15 cellular contexts compared by ENCODE assay signal in the genomic region with DNA sequence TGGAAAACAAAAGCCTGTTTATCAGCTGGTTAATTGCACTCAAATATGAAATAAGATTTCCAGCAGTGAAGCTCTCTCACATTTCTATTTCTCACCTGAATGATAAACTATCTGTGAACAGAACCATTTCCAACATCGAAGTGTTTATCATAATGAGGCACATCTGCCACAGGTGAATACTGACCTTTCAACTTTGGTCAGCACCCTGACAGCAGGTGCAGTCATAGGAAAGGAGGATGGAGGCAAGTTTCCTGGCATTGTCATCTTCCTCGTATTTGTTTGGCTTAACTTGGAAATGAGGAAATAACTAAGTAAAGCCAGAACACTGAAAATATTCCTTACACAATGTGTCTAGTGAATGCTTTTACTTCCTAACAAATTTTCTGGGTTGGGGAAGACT.
DNase-seq lines count a peak whose midpoint lies in the region; ATAC-seq and TF ChIP-seq lines count a peak whose summit lies in the region.
"Had no signal": no experiment of that assay in that cellular context is flagged by ENCODE, and none has a peak within 500 bp of the region (broad histone marks: within the 10 kb centered on the region; RNA-seq: fewer than 3 reads in every experiment).

No MANE protein-coding gene starts in this region.

- TF ChIP-seq RAD21 in SK-N-SH (IDR thresholded peaks at IDR 0.05; ENCODE audit: low read length) = no peak

- H3K4me1 ChIP-seq in SK-N-SH (ENCODE audit: control insufficient read depth in 1 of 2, insufficient read depth in 2 of 2, low read depth in 1 of 2, low read length in 1 of 2) = no peaks in the 10 kb centered on the region
- H3K4me1 ChIP-seq: BLaER1 had no signal

- no peaks in the 10 kb centered on the region for H3K9me3 ChIP-seq in SK-N-SH
- H3K9me3 ChIP-seq: BLaER1 had no signal

- peak; percentile 1 for DNase-seq in COLO668 (lab: John Stamatoyannopoulos, UW; ENCODE audit: unreplicated experiment)
- DNase-seq in DMS53 treated with DMSO at 0.1 percent for 48 hours (lab: John Stamatoyannopoulos, UW; ENCODE audit: unreplicated experiment) = peak; percentile 27
- peak; percentile 88 for DNase-seq in NCI-H748 (lab: John Stamatoyannopoulos, UW; ENCODE audit: unreplicated experiment)
- DNase-seq in dermis microvascular lymphatic vessel endothelial cell (ENCODE audit: low read depth in 2 of 2) = peak; percentile 58 to 86
- DNase-seq in NCI-H2107 (lab: John Stamatoyannopoulos, UW) = no peak
- DNase-seq in stimulated activated CD4-positive, alpha-beta T cell treated with anti-CD3 and anti-CD28 coated beads, Interleukin-4, amount 100 ng/mL, for 1 hour = no peak
- DNase-seq in SK-N-SH = no peak
- DNase-seq: 8988T, DMS 273 treated with DMSO at 0.1 percent for 48 hours, DMS79, GDM1, GOT3, H9 had no signal

- no peak overlapping the region for H3K4me3 ChIP-seq in SK-N-SH (ENCODE audit: low read depth in 2 of 2, low read length in 1 of 2)
- H3K4me3 ChIP-seq: BLaER1 had no signal

- H3K9ac ChIP-seq in SK-N-SH = no peak overlapping the region
- H3K9ac ChIP-seq: BLaER1 had no signal

- H4K20me1 ChIP-seq in SK-N-SH (ENCODE audit: insufficient read depth) = no peaks in the 10 kb centered on the region
- H4K20me1 ChIP-seq: BLaER1 had no signal

- no peak overlapping the region for H2AFZ ChIP-seq in SK-N-SH (ENCODE audit: low read depth)

- no peak overlapping the region for H3K4me2 ChIP-seq in SK-N-SH
- H3K4me2 ChIP-seq: BLaER1 had no signal

- H3K36me3 ChIP-seq in SK-N-SH (replicated peaks in 1 of 2; ENCODE audit: control insufficient read depth in 1 of 2, insufficient read depth in 2 of 2, low read length in 1 of 2) = no peaks in the 10 kb centered on the region
- H3K36me3 ChIP-seq: BLaER1 had no signal

- WGBS in SK-N-SH (ENCODE audit: low lambda C conversion rate) = 54% methylated on average over 2 of the region's 2 CpGs

- TF ChIP-seq CTCF in SK-N-SH (IDR thresholded peaks at IDR 0.05) = no peak

- H3K27ac ChIP-seq in SK-N-SH (ENCODE audit: low read depth in 2 of 2, low read length in 1 of 2) = no peak overlapping the region
- H3K27ac ChIP-seq: BLaER1 had no signal

- no peaks in the 10 kb centered on the region for H3K9me2 ChIP-seq in SK-N-SH

- H3K27me3 ChIP-seq in SK-N-SH (ENCODE audit: insufficient read depth) = no peaks in the 10 kb centered on the region
- H3K27me3 ChIP-seq: BLaER1 had no signal

- CTCF ChIA-PET in SK-N-SH (lab: Yijun Ruan, JAX) = no interaction called here

- ATAC-seq in GM18511 (IDR thresholded peaks at IDR 0.05; ENCODE audit: unreplicated experiment) = no peak

- no peaks in the 10 kb centered on the region for H3K79me2 ChIP-seq in SK-N-SH (ENCODE audit: insufficient read depth)

- TF ChIP-seq EP300 in SK-N-SH (IDR thresholded peaks at IDR 0.05; ENCODE audit: borderline replicate concordance in 1 of 2, low read depth in 1 of 2, low read length in 1 of 2) = no peak

- POLR2A ChIA-PET in SK-N-SH (lab: Yijun Ruan, JAX) = no interaction called here

- no peaks in the 10 kb centered on the region for H3F3A ChIP-seq in SK-N-SH (replicated peaks; ENCODE audit: insufficient read depth)

TF ChIP-seq in SK-N-SH, 30 proteins besides CTCF, POLR2A, EP300 and RAD21:
- TF ChIP-seq TAF1 (IDR thresholded peaks at IDR 0.05; ENCODE audit: borderline replicate concordance, low read depth, low read length) = no peak
- TF ChIP-seq ZBTB33 (IDR thresholded peaks at IDR 0.05; ENCODE audit: borderline replicate concordance, low read depth) = no peak
- no peak for TF ChIP-seq RCOR1 (IDR thresholded peaks at IDR 0.05; ENCODE audit: low read length)
- no peak for TF ChIP-seq TEAD4 (IDR thresholded peaks at IDR 0.05; ENCODE audit: borderline replicate concordance, insufficient read depth)
- TF ChIP-seq POLR2AphosphoS5 (IDR thresholded peaks at IDR 0.05; ENCODE audit: low read depth, low read length) = no peak
- TF ChIP-seq EZH2phosphoT487 (IDR thresholded peaks at IDR 0.05; ENCODE audit: borderline replicate concordance, low read depth) = no peak
- no peak for TF ChIP-seq SIN3A (IDR thresholded peaks at IDR 0.05; ENCODE audit: borderline replicate concordance, low read depth, low read length)
- no peak for TF ChIP-seq FOXM1 (IDR thresholded peaks at IDR 0.05; ENCODE audit: low read depth)
- TF ChIP-seq FOSL2 (IDR thresholded peaks at IDR 0.05; ENCODE audit: borderline replicate concordance, low read depth) = no peak
- no peak for TF ChIP-seq FOXJ3 (CRISPR knock-in tag; IDR thresholded peaks at IDR 0.05)
- no peak for TF ChIP-seq RXRA (IDR thresholded peaks at IDR 0.05; ENCODE audit: borderline replicate concordance, low read depth)
- TF ChIP-seq TCF12 (IDR thresholded peaks at IDR 0.05) = no peak
- TF ChIP-seq NRF1 (IDR thresholded peaks at IDR 0.05; ENCODE audit: low read depth, low read length) = no peak
- TF ChIP-seq MEF2A (IDR thresholded peaks at IDR 0.05; ENCODE audit: borderline replicate concordance, low read depth) = no peak
- TF ChIP-seq GATA2 (CRISPR knock-in tag; IDR thresholded peaks at IDR 0.05) = no peak
- no peak for TF ChIP-seq CHD2 (IDR thresholded peaks at IDR 0.05; ENCODE audit: low read length, partially characterized antibody)
- no peak for TF ChIP-seq YY1 (IDR thresholded peaks at IDR 0.05; ENCODE audit: low read depth)
- TF ChIP-seq NFIC (IDR thresholded peaks at IDR 0.05; ENCODE audit: borderline replicate concordance) = no peak
- no peak for TF ChIP-seq ELF1 (IDR thresholded peaks at IDR 0.05)
- TF ChIP-seq REST (IDR thresholded peaks at IDR 0.05; ENCODE audit: low read depth, low read length) = no peak

Comparison
In these comparisons a context has a peak if more than half of its experiments do, and no peak if none do; other contexts are left out.
1. DNase-seq: peak in COLO668 (single experiment), DMS53 treated with DMSO at 0.1 percent for 48 hours (single experiment), NCI-H748 (single experiment) and dermis microvascular lymphatic vessel endothelial cell (2 of 2); none in NCI-H2107 (single experiment), stimulated activated CD4-positive, alpha-beta T cell treated with anti-CD3 and anti-CD28 coated beads, Interleukin-4, amount 100 ng/mL, for 1 hour (single experiment) and SK-N-SH (single experiment).